7 cellular contexts compared by ENCODE assay signal in the genomic region with DNA sequence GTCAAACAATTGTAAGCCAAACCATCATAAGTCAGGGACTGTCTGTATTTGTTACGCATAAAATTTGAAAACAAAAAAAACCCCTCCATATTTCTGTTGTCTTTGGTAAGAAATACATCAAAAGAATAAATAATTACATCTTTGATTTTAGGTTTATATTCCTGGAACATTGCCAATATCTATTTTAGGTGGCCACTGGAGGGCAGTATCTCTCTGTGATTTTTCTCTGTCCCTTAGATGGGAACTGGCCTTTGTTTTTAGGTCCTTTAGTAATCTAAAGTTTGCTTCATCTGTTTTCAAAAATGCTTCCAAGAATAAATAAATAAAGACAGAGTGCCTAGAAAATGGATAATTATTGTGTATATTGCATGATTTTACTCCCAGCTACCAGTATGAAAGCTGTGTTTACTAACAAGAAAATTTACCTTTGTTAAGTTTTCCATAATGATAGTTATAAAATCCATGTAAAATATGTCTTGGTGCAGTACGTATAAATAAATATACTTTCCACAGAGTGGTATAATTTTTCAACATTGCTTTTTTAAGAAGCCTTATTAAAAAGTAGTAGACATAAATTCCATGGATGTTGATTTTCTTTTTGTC.
DNase-seq lines count a peak whose midpoint lies in the region; ATAC-seq, FAIRE-seq and TF ChIP-seq lines count a peak whose summit lies in the region.

No MANE protein-coding gene starts in this region.

- no peak overlapping the region for H3K27ac ChIP-seq in upper lobe of right lung

- TF ChIP-seq CTCF in LNCAP (IDR thresholded peaks at IDR 0.05) (peak; percentile 57), upper lobe of right lung (IDR thresholded peaks at IDR 0.05) (peak; percentile 70)

- H3K9me3 ChIP-seq in adipocyte (ENCODE audit: control insufficient read depth, low read length) (no peaks in the 10 kb centered on the region), upper lobe of right lung (no peaks in the 10 kb centered on the region)

- no peaks in the 10 kb centered on the region for H3K9me3 Mint-ChIP-seq in activated T-cell treated with anti-CD3 and anti-CD28 coated beads, Interleukin-2, amount 50 U/mL, for 4 hours
- H3K9me3 Mint-ChIP-seq in stimulated activated naive CD8-positive, alpha-beta T cell treated with anti-CD3 and anti-CD28 coated beads, Interleukin-15, amount 100 ng/mL, for 72 hours = no peaks in the 10 kb centered on the region

- no peak overlapping the region for H3K9ac ChIP-seq in adipocyte (ENCODE audit: low read length)

- H3K27me3 ChIP-seq in adipocyte (replicated peaks; ENCODE audit: control insufficient read depth, insufficient read depth, low read length) (no peaks in the 10 kb centered on the region), upper lobe of right lung (no peaks in the 10 kb centered on the region)

- DNase-seq in GM03348 (ENCODE audit: low spot score) (peak; percentile 44), adipocyte (ENCODE audit: low read depth) (peak; percentile 83), upper lobe of right lung (no peak)
- DNase-seq in activated T-cell treated with anti-CD3 and anti-CD28 coated beads, Interleukin-2, amount 50 U/mL, for 4 hours = no peak
- no peak for DNase-seq in stimulated activated naive CD8-positive, alpha-beta T cell treated with anti-CD3 and anti-CD28 coated beads, Interleukin-15, amount 100 ng/mL, for 72 hours

- H3K27me3 Mint-ChIP-seq in activated T-cell treated with anti-CD3 and anti-CD28 coated beads, Interleukin-2, amount 50 U/mL, for 4 hours (ENCODE audit: low read depth) = no peaks in the 10 kb centered on the region
- H3K27me3 Mint-ChIP-seq in stimulated activated naive CD8-positive, alpha-beta T cell treated with anti-CD3 and anti-CD28 coated beads, Interleukin-15, amount 100 ng/mL, for 72 hours = no peaks in the 10 kb centered on the region

- FAIRE-seq in islet of Langerhans (lab: Jason Lieb, UNC) = peak; percentile 99

- no peaks in the 10 kb centered on the region for H3K36me3 ChIP-seq in adipocyte (ENCODE audit: control insufficient read depth, insufficient read depth, low read length, severe bottlenecking)
- H3K36me3 ChIP-seq in upper lobe of right lung = no peaks in the 10 kb centered on the region

- no peak overlapping the region for H3K4me3 Mint-ChIP-seq in activated T-cell treated with anti-CD3 and anti-CD28 coated beads, Interleukin-2, amount 50 U/mL, for 4 hours
- no peak overlapping the region for H3K4me3 Mint-ChIP-seq in stimulated activated naive CD8-positive, alpha-beta T cell treated with anti-CD3 and anti-CD28 coated beads, Interleukin-15, amount 100 ng/mL, for 72 hours

- H3K4me3 ChIP-seq in adipocyte (ENCODE audit: low read length) (no peak overlapping the region), upper lobe of right lung (no peak overlapping the region)

- no peaks in the 10 kb centered on the region for H3K36me3 Mint-ChIP-seq in activated T-cell treated with anti-CD3 and anti-CD28 coated beads, Interleukin-2, amount 50 U/mL, for 4 hours (ENCODE audit: insufficient read depth)

- intact Hi-C loops in upper lobe of right lung (cut with DNase I) = no loop called here

- ATAC-seq in upper lobe of right lung = peak; percentile 42
- no peak for ATAC-seq in activated T-cell treated with anti-CD3 and anti-CD28 coated beads, Interleukin-2, amount 50 U/mL, for 4 hours
- ATAC-seq in stimulated activated naive CD8-positive, alpha-beta T cell treated with anti-CD3 and anti-CD28 coated beads, Interleukin-15, amount 100 ng/mL, for 72 hours = no peak

- H3K4me1 ChIP-seq in adipocyte (ENCODE audit: control insufficient read depth, insufficient read depth, low read length) (peaks cover 10% of the 10 kb centered on the region), upper lobe of right lung (no peaks in the 10 kb centered on the region)

- no peak overlapping the region for H3K27ac Mint-ChIP-seq in stimulated activated naive CD8-positive, alpha-beta T cell treated with anti-CD3 and anti-CD28 coated beads, Interleukin-15, amount 100 ng/mL, for 72 hours

- H3K4me1 Mint-ChIP-seq in activated T-cell treated with anti-CD3 and anti-CD28 coated beads, Interleukin-2, amount 50 U/mL, for 4 hours (ENCODE audit: low read depth) = no peaks in the 10 kb centered on the region
- H3K4me1 Mint-ChIP-seq in stimulated activated naive CD8-positive, alpha-beta T cell treated with anti-CD3 and anti-CD28 coated beads, Interleukin-15, amount 100 ng/mL, for 72 hours = no peaks in the 10 kb centered on the region

Comparison
In these comparisons a context has a peak if more than half of its experiments do, and no peak if none do; other contexts are left out.
1. DNase-seq: peak in GM03348 (single experiment) and adipocyte (single experiment); none in upper lobe of right lung (single experiment), activated T-cell treated with anti-CD3 and anti-CD28 coated beads, Interleukin-2, amount 50 U/mL, for 4 hours (single experiment) and stimulated activated naive CD8-positive, alpha-beta T cell treated with anti-CD3 and anti-CD28 coated beads, Interleukin-15, amount 100 ng/mL, for 72 hours (0 of 2).